Comparison of ENCODE assay signal across 24 cellular contexts in genomic region chr11:26578998-26579635, GRCh38. TPM values are rescaled to one million over a fixed set of nuclear protein-coding genes. Genes with fewer than 3 reads are reported as not detected.
A peak's percentile ranks its signal among the peaks of the same experiment; 100 is the strongest.
DNase-seq lines count a peak whose midpoint lies in the region; ATAC-seq, FAIRE-seq and TF ChIP-seq lines count a peak whose summit lies in the region.
"Had no signal": no experiment of that assay in that cellular context is flagged by ENCODE, and none has a peak within 500 bp of the region (broad histone marks: within the 10 kb centered on the region; RNA-seq: fewer than 3 reads in every experiment).

No MANE protein-coding gene starts in this region.

- H3K4me1 Mint-ChIP-seq in GM23338 (peaks cover 14% of the 10 kb centered on the region), astrocyte (ENCODE audit: low read depth, unreplicated experiment) (peaks cover 5% of the 10 kb centered on the region)
- H3K4me1 Mint-ChIP-seq: memory B cell; naive thymus-derived CD4-positive, alpha-beta T cell had no signal

- H3K27ac Mint-ChIP-seq in GM23338 (peak overlapping the region; percentile 15; the same call in 1 of the 2 replicates), astrocyte (ENCODE audit: unreplicated experiment) (no peak overlapping the region)
- H3K27ac Mint-ChIP-seq: activated CD8-positive, alpha-beta T cell treated with anti-CD3 and anti-CD28 coated beads for 36 hours; memory B cell; naive thymus-derived CD4-positive, alpha-beta T cell had no signal

- no peaks in the 10 kb centered on the region for H3K9me2 ChIP-seq in GM23338 (ENCODE audit: insufficient read depth)

- H2AFZ ChIP-seq in GM23338, result no peak overlapping the region
- H2AFZ ChIP-seq in astrocyte (ENCODE audit: low read depth, low read length), result no peak overlapping the region
- H2AFZ ChIP-seq in smooth muscle cell (ENCODE audit: low read depth), result no peak overlapping the region

- no peaks in the 10 kb centered on the region for H3F3A ChIP-seq in GM23338 (replicated peaks; ENCODE audit: low read depth)
- no peaks in the 10 kb centered on the region for H3F3A ChIP-seq in smooth muscle cell (ENCODE audit: low read depth)

- H3K27me3 Mint-ChIP-seq in GM23338 (ENCODE audit: insufficient read depth, low read depth, poor library complexity), result no peaks in the 10 kb centered on the region
- H3K27me3 Mint-ChIP-seq in astrocyte (ENCODE audit: low read depth, unreplicated experiment), result no peaks in the 10 kb centered on the region
- H3K27me3 Mint-ChIP-seq: activated CD8-positive, alpha-beta T cell treated with anti-CD3 and anti-CD28 coated beads for 36 hours; memory B cell; naive thymus-derived CD4-positive, alpha-beta T cell had no signal

- H3K9me3 Mint-ChIP-seq in GM23338 (no peaks in the 10 kb centered on the region), astrocyte (ENCODE audit: unreplicated experiment) (no peaks in the 10 kb centered on the region)
- H3K9me3 Mint-ChIP-seq: memory B cell had no signal

- H3K4me2 ChIP-seq in GM23338 (0 out of 2 replicates have a peak overlapping the region, but pooled peaks have one; percentile 22), astrocyte (ENCODE audit: low read length) (peak overlapping the region; percentile 35), smooth muscle cell (no peak overlapping the region)

- TF ChIP-seq CTCF in GM23338 (conservative IDR thresholded peaks at IDR 0.05; ENCODE audit: low read depth in 2 of 2) (no peak), astrocyte (IDR thresholded peaks at IDR 0.05; ENCODE audit: insufficient read depth, low read depth, low read length) (no peak), fibroblast of mammary gland (conservative IDR thresholded peaks at IDR 0.05; ENCODE audit: control insufficient read depth, insufficient read depth, low read depth, low read length) (no peak), smooth muscle cell (IDR thresholded peaks at IDR 0.05; ENCODE audit: borderline replicate concordance, insufficient read depth, poor library complexity, severe bottlenecking) (no peak)

- no peak for ATAC-seq in GM23338
- ATAC-seq in HG03139 (IDR thresholded peaks at IDR 0.05; ENCODE audit: unreplicated experiment), result no peak
- ATAC-seq: activated CD8-positive, alpha-beta T cell treated with anti-CD3 and anti-CD28 coated beads for 36 hours; HepG2; naive thymus-derived CD4-positive, alpha-beta T cell had no signal

- FAIRE-seq in astrocyte (lab: Jason Lieb, UNC), result no peak
- FAIRE-seq: HepG2 had no signal

- H3K36me3 Mint-ChIP-seq in GM23338 (ENCODE audit: low read depth) (no peaks in the 10 kb centered on the region), astrocyte (ENCODE audit: low read depth, unreplicated experiment) (no peaks in the 10 kb centered on the region)
- H3K36me3 Mint-ChIP-seq: memory B cell; naive thymus-derived CD4-positive, alpha-beta T cell had no signal

- H3K9me3 ChIP-seq in astrocyte (ENCODE audit: insufficient read depth, low read depth, low read length) (no peaks in the 10 kb centered on the region), smooth muscle cell (replicated peaks; ENCODE audit: low read depth) (no peaks in the 10 kb centered on the region)
- H3K9me3 ChIP-seq: esophagus muscularis mucosa, vagina had no signal

- H3K79me2 ChIP-seq in GM23338 (replicated peaks; ENCODE audit: insufficient read depth), result no peaks in the 10 kb centered on the region
- H3K79me2 ChIP-seq in astrocyte (ENCODE audit: insufficient read depth, low read length), result no peaks in the 10 kb centered on the region
- no peaks in the 10 kb centered on the region for H3K79me2 ChIP-seq in smooth muscle cell (ENCODE audit: low read depth)

- H4K20me1 ChIP-seq in GM23338 (replicated peaks; ENCODE audit: insufficient read depth) (no peaks in the 10 kb centered on the region), astrocyte (ENCODE audit: insufficient read depth, low read length) (no peaks in the 10 kb centered on the region), smooth muscle cell (ENCODE audit: low read depth) (no peaks in the 10 kb centered on the region)

- no peak overlapping the region for H3K9ac ChIP-seq in astrocyte (ENCODE audit: low read length)
- H3K9ac ChIP-seq in smooth muscle cell (ENCODE audit: low read depth), result no peak overlapping the region

- DNase-seq in GM23338 (ENCODE audit: low spot score) (no peak), astrocyte (ENCODE audit: low read depth) (peak; percentile 8), fibroblast of mammary gland (ENCODE audit: low read depth) (peak; percentile 93), skeletal muscle cell (ENCODE audit: low read depth) (peak; percentile 70), smooth muscle cell (lab: John Stamatoyannopoulos, UW; ENCODE audit: unreplicated experiment) (no peak), H4 (ENCODE audit: low spot score) (no peak), H7 (no peak)
- DNase-seq: activated CD4-positive, CD25-positive, alpha-beta regulatory T cell; activated CD8-positive, alpha-beta T cell treated with anti-CD3 and anti-CD28 coated beads for 36 hours; amniotic stem cell; cerebellar nuclear complex; DND-41; kidney glomerular epithelial cell; naive thymus-derived CD4-positive, alpha-beta T cell; NCI-H1436; NCI-H524; retina had no signal

- WGBS in smooth muscle cell (ENCODE audit: low lambda C conversion rate), result 76% methylated on average over 1 of the region's 1 CpG

- H3K4me3 ChIP-seq in GM23338, result no peak overlapping the region
- no peak overlapping the region for H3K4me3 ChIP-seq in astrocyte (ENCODE audit: insufficient read depth, low read depth, low read length)
- no peak overlapping the region for H3K4me3 ChIP-seq in fibroblast of mammary gland (ENCODE audit: control insufficient read depth, low read depth, low read length)
- H3K4me3 ChIP-seq in skeletal muscle cell (ENCODE audit: low read depth, low read length), result no peak overlapping the region
- H3K4me3 ChIP-seq in smooth muscle cell, result no peak overlapping the region
- no peak overlapping the region for H3K4me3 ChIP-seq in H7 (ENCODE audit: insufficient read depth, low read depth, low read length)
- H3K4me3 ChIP-seq: esophagus muscularis mucosa, vagina had no signal

- H3K27me3 ChIP-seq in GM23338 (ENCODE audit: insufficient read depth) (no peaks in the 10 kb centered on the region), astrocyte (ENCODE audit: insufficient read depth, low read length) (no peaks in the 10 kb centered on the region), smooth muscle cell (ENCODE audit: low read depth) (no peaks in the 10 kb centered on the region), H7 (ENCODE audit: control insufficient read depth, insufficient read depth, low read length) (no peaks in the 10 kb centered on the region)
- H3K27me3 ChIP-seq: esophagus muscularis mucosa, vagina had no signal

- H3K27ac ChIP-seq in GM23338 (ENCODE audit: low read depth) (no peak overlapping the region), astrocyte (ENCODE audit: low read depth, low read length) (no peak overlapping the region), smooth muscle cell (ENCODE audit: low read depth) (no peak overlapping the region)
- H3K27ac ChIP-seq: vagina had no signal

- H3K36me3 ChIP-seq in GM23338 (ENCODE audit: insufficient read depth) (no peaks in the 10 kb centered on the region), astrocyte (ENCODE audit: insufficient read depth, low read length) (no peaks in the 10 kb centered on the region), smooth muscle cell (ENCODE audit: low read depth) (no peaks in the 10 kb centered on the region), H7 (replicated peaks; ENCODE audit: control insufficient read depth, insufficient read depth, low read length) (no peaks in the 10 kb centered on the region)
- H3K36me3 ChIP-seq: esophagus muscularis mucosa, vagina had no signal

- H3K4me1 ChIP-seq in GM23338 (ENCODE audit: insufficient read depth) (peaks cover 17% of the 10 kb centered on the region), astrocyte (ENCODE audit: insufficient read depth, low read length) (no peaks in the 10 kb centered on the region), smooth muscle cell (ENCODE audit: low read depth) (no peaks in the 10 kb centered on the region)
- H3K4me1 ChIP-seq: vagina had no signal

- H3K4me3 Mint-ChIP-seq in GM23338 (no peak overlapping the region), astrocyte (ENCODE audit: unreplicated experiment) (no peak overlapping the region)
- H3K4me3 Mint-ChIP-seq: activated CD8-positive, alpha-beta T cell treated with anti-CD3 and anti-CD28 coated beads for 36 hours; memory B cell; naive thymus-derived CD4-positive, alpha-beta T cell had no signal

TF ChIP-seq in GM23338, 12 proteins besides CTCF, POLR2A, EP300 and RAD21 (continues in another document):
- TF ChIP-seq STAT1 (IDR thresholded peaks at IDR 0.05; ENCODE audit: unreplicated experiment), result no peak
- TF ChIP-seq ZNF114 (CRISPR knock-in tag; IDR thresholded peaks at IDR 0.05), result no peak

RNA-seq across cellular contexts. Expression of gene MUC15, which starts 7.1 kb away (rescaled TPM):
- not detected in 2 replicates for total RNA-seq in GM23338 (2014; rRNA removed; shearing (Covaris generic))
- polyA plus RNA-seq in GM23338 (2016; fragmentation: Nextera tagmentation; extraction: Ambion mirVana) (not detected in 2 replicates), smooth muscle cell (0.26 TPM in 1 of 2 replicates, not detected in the other)
- total RNA-seq in astrocyte (0.10 and 0.16 TPM in 2 replicates), smooth muscle cell (3.2 and 3.5 TPM in 2 replicates)
- total RNA-seq in H4 (2014; rRNA removed; shearing (Covaris generic)), result 5.9 and 9.3 TPM in 2 replicates
- total RNA-seq in H7 (2014; rRNA removed; shearing (Covaris generic)), result not detected in 2 replicates
- total RNA-seq: activated CD8-positive, alpha-beta T cell treated with anti-CD3 and anti-CD28 coated beads for 36 hours; naive thymus-derived CD4-positive, alpha-beta T cell; osteoblast; subcutaneous adipose tissue had no signal
- polyA plus RNA-seq: naive thymus-derived CD4-positive, alpha-beta T cell had no signal

Comparison
In these comparisons a context has a peak if more than half of its experiments do, and no peak if none do; other contexts are left out.
1. DNase-seq: peak in astrocyte (single experiment), fibroblast of mammary gland (single experiment) and skeletal muscle cell (single experiment); none in GM23338 (single experiment), smooth muscle cell (single experiment), H4 (single experiment) and H7 (single experiment).